1 cellular context compared by ENCODE assay signal in the genomic region with DNA sequence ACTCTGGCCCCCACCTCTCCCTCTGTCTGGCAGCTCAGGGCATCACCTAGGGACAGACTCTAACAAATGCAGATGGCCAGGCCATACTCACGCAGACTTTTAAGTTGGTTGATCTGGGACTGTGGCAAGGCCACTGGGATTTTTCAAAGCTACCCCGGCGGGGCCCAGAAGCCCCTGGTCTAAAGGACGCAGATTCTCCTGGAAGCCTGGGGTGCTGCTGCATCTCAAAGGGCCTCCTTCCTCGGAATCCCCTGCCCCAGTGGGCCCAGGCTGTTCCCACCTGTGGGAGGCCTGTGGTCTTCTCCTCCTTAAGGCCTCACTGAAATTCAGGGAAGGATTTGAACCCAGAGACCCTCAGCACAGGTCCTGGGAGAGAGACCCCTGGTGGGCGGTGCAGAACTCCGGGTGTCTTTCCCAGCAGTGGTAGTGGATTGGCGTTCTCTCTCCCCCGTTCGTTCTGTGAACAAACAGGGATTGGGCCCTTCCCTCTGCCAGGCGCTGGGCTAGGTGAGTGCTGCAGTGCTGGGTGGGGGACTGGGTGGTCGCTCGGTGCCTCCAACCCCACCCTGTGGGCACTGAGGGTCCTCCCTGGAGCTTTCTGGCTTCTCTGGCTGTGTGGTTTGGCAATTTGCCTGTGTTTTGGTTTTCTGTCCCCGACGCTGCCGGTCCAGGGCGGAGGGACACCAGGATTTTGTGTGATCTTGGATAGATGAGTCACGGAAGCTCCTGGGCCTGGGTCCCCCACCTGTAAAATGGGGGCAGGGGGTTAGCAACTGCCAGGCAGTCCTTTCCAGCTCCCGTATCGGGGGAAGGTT.
TF ChIP-seq lines count a peak whose summit lies in the region.

No MANE protein-coding gene starts in this region.

TF ChIP-seq in SK-N-SH, 30 proteins besides CTCF, POLR2A, EP300 and RAD21 (continued from another document):
- TF ChIP-seq, protein P1, sequence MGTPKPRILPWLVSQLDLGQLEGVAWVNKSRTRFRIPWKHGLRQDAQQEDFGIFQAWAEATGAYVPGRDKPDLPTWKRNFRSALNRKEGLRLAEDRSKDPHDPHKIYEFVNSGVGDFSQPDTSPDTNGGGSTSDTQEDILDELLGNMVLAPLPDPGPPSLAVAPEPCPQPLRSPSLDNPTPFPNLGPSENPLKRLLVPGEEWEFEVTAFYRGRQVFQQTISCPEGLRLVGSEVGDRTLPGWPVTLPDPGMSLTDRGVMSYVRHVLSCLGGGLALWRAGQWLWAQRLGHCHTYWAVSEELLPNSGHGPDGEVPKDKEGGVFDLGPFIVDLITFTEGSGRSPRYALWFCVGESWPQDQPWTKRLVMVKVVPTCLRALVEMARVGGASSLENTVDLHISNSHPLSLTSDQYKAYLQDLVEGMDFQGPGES (IDR thresholded peaks at IDR 0.05; ENCODE audit: low read depth, low read length): no peak
- no peak for TF ChIP-seq NRF1 (IDR thresholded peaks at IDR 0.05; ENCODE audit: low read depth, low read length)
- no peak for TF ChIP-seq SMC3 (IDR thresholded peaks at IDR 0.05; ENCODE audit: low read depth, low read length)
- TF ChIP-seq MXI1 (IDR thresholded peaks at IDR 0.05; ENCODE audit: low read depth, low read length): no peak
- no peak for TF ChIP-seq JUND (IDR thresholded peaks at IDR 0.05)
- TF ChIP-seq MEF2A (IDR thresholded peaks at IDR 0.05; ENCODE audit: borderline replicate concordance, low read depth): no peak
- TF ChIP-seq TCF12 (IDR thresholded peaks at IDR 0.05): no peak
- no peak for TF ChIP-seq TAF1 (IDR thresholded peaks at IDR 0.05; ENCODE audit: borderline replicate concordance, low read depth, low read length)
- no peak for TF ChIP-seq YY1 (IDR thresholded peaks at IDR 0.05; ENCODE audit: low read depth)
